ENCODE assay signal across 8 cellular contexts in genomic region chr14:90903101-90903500, GRCh38.
DNase-seq lines count a peak whose midpoint lies in the region; TF ChIP-seq lines count a peak whose summit lies in the region.

No MANE protein-coding gene starts in this region.

- H3K4me3 ChIP-seq in HL-60 (replicated peaks; ENCODE audit: insufficient read depth, low read length) (no peak overlapping the region), esophagus squamous epithelium (no peak overlapping the region)

- intact Hi-C loops in esophagus squamous epithelium (cut with DNase I), result loop anchor here (2.0 kb wide), 1 partner anchor 270 kb away; no protein-coding TSS in a partner anchor

- H3K4me3 Mint-ChIP-seq in nephron, result no peak overlapping the region

- H3K36me3 ChIP-seq in esophagus squamous epithelium, result peaks cover 0 to 25% (median 4%) of the 10 kb centered on the region in 3 donors

- H3K9me3 ChIP-seq in esophagus squamous epithelium, result no peaks in the 10 kb centered on the region

- no peak for TF ChIP-seq POLR2A in esophagus squamous epithelium (IDR thresholded peaks at IDR 0.05)

- TF ChIP-seq CTCF in HL-60 (IDR thresholded peaks at IDR 0.05; ENCODE audit: insufficient read depth, low read length) (peak; percentile 61), esophagus squamous epithelium (IDR thresholded peaks at IDR 0.05) (peak; percentile 47 to 82 (median 70)), nephron (IDR thresholded peaks at IDR 0.05; ENCODE audit: unreplicated experiment in 3 of 3) (peak; percentile 67 to 81 (median 72))

- no peaks in the 10 kb centered on the region for H3K27me3 Mint-ChIP-seq in nephron (ENCODE audit: low read depth)

- no peak overlapping the region for H3K27ac ChIP-seq in HL-60 (replicated peaks)
- no peak overlapping the region for H3K27ac ChIP-seq in esophagus squamous epithelium

- H3K4me1 ChIP-seq in esophagus squamous epithelium, result no peaks in the 10 kb centered on the region

- no peaks in the 10 kb centered on the region for H3K4me1 Mint-ChIP-seq in nephron

- H3K36me3 Mint-ChIP-seq in nephron (ENCODE audit: low read depth), result peaks cover 7% of the 10 kb centered on the region

- H3K9me3 Mint-ChIP-seq in nephron, result no peaks in the 10 kb centered on the region

- WGBS in esophagus squamous epithelium, 2 donors, result 0 to 5% methylated on average over 1 of the region's 1 CpG

- H3K27me3 ChIP-seq in HL-60 (ENCODE audit: insufficient read depth, poor library complexity, severe bottlenecking), result no peaks in the 10 kb centered on the region
- H3K27me3 ChIP-seq in esophagus squamous epithelium, result no peaks in the 10 kb centered on the region

- no peak overlapping the region for H3K27ac Mint-ChIP-seq in nephron

- DNase-seq in GF-D8 (lab: John Stamatoyannopoulos, UW) (peak; percentile 7), HL-60 (ENCODE audit: low read depth in 1 of 2, low spot score in 1 of 2) (peak; percentile 12 to 65), NOMO-1 (lab: John Stamatoyannopoulos, UW; ENCODE audit: unreplicated experiment in 2 of 2) (peak; percentile 18 to 64), activated T-cell treated with anti-CD3 and anti-CD28 coated beads for 48 hours (ENCODE audit: low read depth) (peak; percentile 35), esophagus squamous epithelium (lab: John Stamatoyannopoulos, UW) (no peak), stromal cell of bone marrow (ENCODE audit: low read depth) (peak; percentile 46), GOT3 (lab: John Stamatoyannopoulos, UW) (no peak)

Comparison
In these comparisons a context has a peak if more than half of its experiments do, and no peak if none do; other contexts are left out.
1. DNase-seq: peak in GF-D8 (single experiment), HL-60 (2 of 2), NOMO-1 (2 of 2), activated T-cell treated with anti-CD3 and anti-CD28 coated beads for 48 hours (single experiment) and stromal cell of bone marrow (single experiment); none in esophagus squamous epithelium (single experiment) and GOT3 (single experiment).
2. Peak in every context shown above with its lines, with median percentiles within 50 percentile points of each other: CTCF ChIP-seq.